1 cellular context compared by ENCODE assay signal in genomic region chr18:50281972-50282520, GRCh38.
TF ChIP-seq lines count a peak whose summit lies in the region.

No MANE protein-coding gene starts in this region.

TF ChIP-seq in HepG2, 621 proteins besides CTCF, POLR2A, EP300 and RAD21 (continued from another document and continues in another):
- TF ChIP-seq ARID4A (CRISPR knock-in tag; IDR thresholded peaks at IDR 0.05; ENCODE audit: borderline replicate concordance) (no peak), POLR2AphosphoS5 (IDR thresholded peaks at IDR 0.05; ENCODE audit: low read depth, low read length) (no peak), ZNF775 (CRISPR knock-in tag; IDR thresholded peaks at IDR 0.05; ENCODE audit: borderline replicate concordance) (no peak), ZNF607 (CRISPR knock-in tag; IDR thresholded peaks at IDR 0.05; ENCODE audit: borderline replicate concordance) (0 out of 2 replicates have a peak, but pooled peaks have one; percentile 70), ATF7-NPFF (CRISPR knock-in tag; IDR thresholded peaks at IDR 0.05; ENCODE audit: low read depth) (no peak), HES4 (CRISPR knock-in tag; IDR thresholded peaks at IDR 0.05; ENCODE audit: borderline replicate concordance) (peak; percentile 70; the same call in 1 of the 2 replicates), GTF2F1 (IDR thresholded peaks at IDR 0.05; ENCODE audit: low read length) (no peak), SNAPC4 (CRISPR knock-in tag; IDR thresholded peaks at IDR 0.05) (0 out of 2 replicates have a peak, but pooled peaks have one; percentile 16), ZBTB44 (CRISPR knock-in tag; IDR thresholded peaks at IDR 0.05) (no peak), ZNF710 (CRISPR knock-in tag; IDR thresholded peaks at IDR 0.05; ENCODE audit: borderline replicate concordance) (no peak), ZNF616 (CRISPR knock-in tag; IDR thresholded peaks at IDR 0.05; ENCODE audit: low read depth) (no peak), THAP7 (CRISPR knock-in tag; IDR thresholded peaks at IDR 0.05) (no peak), RERE (CRISPR knock-in tag; IDR thresholded peaks at IDR 0.05; ENCODE audit: low read depth) (no peak), KDM3A (CRISPR knock-in tag; IDR thresholded peaks at IDR 0.05; ENCODE audit: low read depth) (no peak), ZSCAN5A (CRISPR knock-in tag; IDR thresholded peaks at IDR 0.05; ENCODE audit: borderline replicate concordance) (no peak), ZMYM3 (CRISPR knock-in tag; IDR thresholded peaks at IDR 0.05) (peak; percentile 33), HDAC1 (CRISPR knock-in tag; IDR thresholded peaks at IDR 0.05) (no peak), ZNF7 (CRISPR knock-in tag; IDR thresholded peaks at IDR 0.05) (no peak), MED8 (CRISPR knock-in tag; IDR thresholded peaks at IDR 0.05; ENCODE audit: insufficient replicate concordance) (no peak), ZNF780A (CRISPR knock-in tag; IDR thresholded peaks at IDR 0.05) (no peak), BATF2 (CRISPR knock-in tag; IDR thresholded peaks at IDR 0.05) (no peak), AFF4 (CRISPR knock-in tag; IDR thresholded peaks at IDR 0.05) (no peak), SNAI1 (CRISPR knock-in tag; IDR thresholded peaks at IDR 0.05; ENCODE audit: borderline replicate concordance) (no peak), ISL2 (CRISPR knock-in tag; IDR thresholded peaks at IDR 0.05) (no peak), HNF4A (CRISPR knock-in tag; IDR thresholded peaks at IDR 0.05) (no peak), ZNF576 (CRISPR knock-in tag; IDR thresholded peaks at IDR 0.05) (0 out of 2 replicates have a peak, but pooled peaks have one; percentile 54)
